20 cellular contexts compared by ENCODE assay signal in the genomic region with DNA sequence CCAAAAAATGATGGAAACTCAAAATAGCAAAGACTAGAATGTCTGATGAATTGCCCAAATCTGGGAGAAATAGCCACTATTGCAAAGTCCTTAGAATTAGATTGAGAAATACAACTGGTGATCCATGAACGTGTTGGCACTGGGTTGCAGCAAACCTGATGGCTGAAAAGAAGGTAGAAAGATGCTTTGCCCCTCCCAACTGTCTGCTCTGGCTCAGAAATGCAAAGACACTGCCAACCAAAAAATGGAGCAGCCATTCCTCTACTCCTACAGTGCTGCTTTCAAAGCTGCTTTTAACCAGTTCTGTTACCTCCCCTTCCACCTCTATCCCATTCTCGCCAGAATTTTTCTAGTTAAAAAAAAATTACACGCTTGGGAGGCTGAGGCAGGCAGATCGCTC.
"Had no signal": no experiment of that assay in that cellular context is flagged by ENCODE, and none has a peak within 500 bp of the region (broad histone marks: within the 10 kb centered on the region; RNA-seq: fewer than 3 reads in every experiment).

No MANE protein-coding gene starts in this region.

- DNase-seq: effector CD8-positive, alpha-beta T cell; effector memory CD8-positive, alpha-beta T cell; endodermal cell; erythroblast; esophagus squamous epithelium; foreskin fibroblast; foreskin melanocyte; gastrocnemius medialis; glutamatergic neuron; heart right ventricle; hippocampal formation; left cardiac atrium; left lung; left ventricle myocardium superior; lower lobe of right lung; mesenchymal stem cell; mucosa of descending colon; naive B cell had no signal

- H3K4me3 ChIP-seq: coronary artery, esophagus squamous epithelium, gastrocnemius medialis, heart right ventricle, left lung, lower lobe of right lung, mucosa of descending colon had no signal

- H3K9me3 ChIP-seq: esophagus squamous epithelium, gastrocnemius medialis, lower lobe of right lung, mucosa of descending colon had no signal

- H3K27ac ChIP-seq: coronary artery, epithelial cell of prostate, esophagus squamous epithelium, gastrocnemius medialis, heart right ventricle, left lung, lower lobe of right lung had no signal

- H3K27me3 ChIP-seq: gastrocnemius medialis, left lung had no signal

- H3K36me3 ChIP-seq: esophagus squamous epithelium, gastrocnemius medialis, heart right ventricle, left lung, lower lobe of right lung had no signal

- H3K4me1 ChIP-seq: esophagus squamous epithelium, gastrocnemius medialis, heart right ventricle, left lung, lower lobe of right lung had no signal
